In genomic region chr1:73913025-73913424, GRCh38 we compare ENCODE assay signal across 8 cellular contexts.
"Had no signal": no experiment of that assay in that cellular context is flagged by ENCODE, and none has a peak within 500 bp of the region (broad histone marks: within the 10 kb centered on the region; RNA-seq: fewer than 3 reads in every experiment).

No MANE protein-coding gene starts in this region.

- ATAC-seq: HepG2 had no signal

- H3K4me2 ChIP-seq: KMS-11 had no signal

- FAIRE-seq: HepG2, HTR-8/SVneo had no signal

- H3K4me3 Mint-ChIP-seq: IgD-negative memory B cell had no signal

- H3K9ac ChIP-seq: KMS-11 had no signal

- H3K27ac Mint-ChIP-seq: IgD-negative memory B cell had no signal

- H3K27ac ChIP-seq: HL-60, KMS-11 had no signal

- H3K27me3 Mint-ChIP-seq: IgD-negative memory B cell had no signal

- H3K4me1 Mint-ChIP-seq: IgD-negative memory B cell had no signal

- DNase-seq: IMR-90, KBM-7, KG1 had no signal
